In the genomic region with DNA sequence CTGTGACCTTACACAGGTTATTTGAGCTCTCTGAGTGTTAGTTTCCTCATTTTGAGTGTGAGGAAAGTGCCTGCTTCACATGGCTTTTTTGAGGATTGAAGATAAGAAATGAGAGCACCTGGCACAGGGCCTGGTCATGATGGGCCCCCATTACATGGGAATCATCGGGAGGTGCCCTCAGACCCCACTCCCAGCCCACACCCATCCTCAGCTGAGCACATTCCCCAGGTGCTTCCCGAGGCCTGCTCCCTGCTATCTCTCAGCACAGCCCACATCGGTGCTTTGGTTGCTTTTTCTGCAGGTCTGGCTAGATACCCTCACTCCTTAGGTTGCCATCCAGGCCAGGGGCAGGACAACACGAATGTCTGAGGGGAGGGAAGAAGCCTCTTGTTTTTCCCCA, we compare ENCODE assay signal across 34 cellular contexts.
"Had no signal": no experiment of that assay in that cellular context is flagged by ENCODE, and none has a peak within 500 bp of the region (broad histone marks: within the 10 kb centered on the region; RNA-seq: fewer than 3 reads in every experiment).

No MANE protein-coding gene starts in this region.

- H3K36me3 ChIP-seq: ascending aorta, breast epithelium, cardiac muscle cell, colonic mucosa, esophagus muscularis mucosa, gastrocnemius medialis had no signal

- H3K9me3 Mint-ChIP-seq: activated CD4-positive, alpha-beta memory T cell treated with anti-CD3 and anti-CD28 coated beads for 36 hours; activated CD4-positive, alpha-beta T cell treated with anti-CD3 and anti-CD28 coated beads, Interleukin-2, amount 10 ng/mL, durations not matched to agents 24 days and 14 days; activated naive CD4-positive, alpha-beta T cell treated with anti-CD3 and anti-CD28 coated beads for 36 hours; activated naive CD4-positive, alpha-beta T cell treated with anti-CD3 and anti-CD28 coated beads, Interleukin-2, amount 50 U/mL, for 24 hours; activated naive CD8-positive, alpha-beta T cell treated with anti-CD3 and anti-CD28 coated beads for 36 hours; activated T-helper 1 cell treated with anti-CD3 and anti-CD28 coated beads, Interleukin-12 subunit alpha, Interleukin-12 subunit beta, Interleukin-2, Interleukin-4 antibody, amounts not matched to agents 30 ng/mL and 10 ng/mL and 1 ng/mL, durations not matched to agents 14 hours and 24 hours and 36 hours; activated T-helper 2 cell treated with anti-CD3 and anti-CD28 coated beads, Interferon-gamma antibody, Interleukin-2, Interleukin-4, amounts not matched to agents 10 μg/mL and 5 μg/mL and 100 μg/mL, durations not matched to agents 14 hours and 24 hours and 36 hours; brain; endodermal cell; T-helper 2 cell treated with Interferon-gamma antibody and Interleukin-4, amounts not matched to agents 5 μg/mL and 100 μg/mL, for 36 hours had no signal

- H3K4me1 ChIP-seq: ascending aorta, breast epithelium, colonic mucosa, esophagus muscularis mucosa, foreskin keratinocyte, gastrocnemius medialis had no signal

- H3K27me3 Mint-ChIP-seq: activated CD4-positive, alpha-beta memory T cell treated with anti-CD3 and anti-CD28 coated beads for 36 hours; activated CD4-positive, alpha-beta T cell treated with anti-CD3 and anti-CD28 coated beads for 36 hours; activated CD4-positive, alpha-beta T cell treated with anti-CD3 and anti-CD28 coated beads, Interleukin-2, amount 10 ng/mL, durations not matched to agents 24 days and 14 days; activated CD8-positive, alpha-beta memory T cell treated with anti-CD3 and anti-CD28 coated beads, Interleukin-2, amount 10 ng/mL, durations not matched to agents 7 days and 5 days; activated naive CD4-positive, alpha-beta T cell treated with anti-CD3 and anti-CD28 coated beads, Interleukin-2, amount 50 U/mL, for 24 hours; activated naive CD8-positive, alpha-beta T cell treated with anti-CD3 and anti-CD28 coated beads for 36 hours; T-helper 17 cell had no signal

- H3K4me1 Mint-ChIP-seq: activated CD4-positive, alpha-beta T cell treated with anti-CD3 and anti-CD28 coated beads for 36 hours; activated naive CD4-positive, alpha-beta T cell treated with anti-CD3 and anti-CD28 coated beads, Interleukin-2, amount 50 U/mL, for 24 hours; activated naive CD8-positive, alpha-beta T cell treated with anti-CD3 and anti-CD28 coated beads for 36 hours; brain; T-helper 17 cell had no signal

- H3K4me3 ChIP-seq: ascending aorta, breast epithelium, cardiac muscle cell, colonic mucosa, esophagus muscularis mucosa, gastrocnemius medialis had no signal

- DNase-seq: activated CD4-positive, alpha-beta memory T cell treated with anti-CD3 and anti-CD28 coated beads for 36 hours; activated CD4-positive, alpha-beta T cell treated with anti-CD3 and anti-CD28 coated beads for 36 hours; activated CD4-positive, alpha-beta T cell treated with anti-CD3 and anti-CD28 coated beads, Interleukin-2, amount 10 ng/mL, durations not matched to agents 24 days and 14 days; activated CD4-positive, CD25-positive, alpha-beta regulatory T cell; activated CD4-positive, CD25-positive, alpha-beta regulatory T cell treated with anti-CD3 and anti-CD28 coated beads, Interleukin-2, amount 50 U/mL, for 72 hours; activated CD8-positive, alpha-beta memory T cell treated with anti-CD3 and anti-CD28 coated beads, Interleukin-2, amount 10 ng/mL, durations not matched to agents 7 days and 5 days; activated CD8-positive, alpha-beta memory T cell treated with anti-CD3 and anti-CD28 coated beads, Interleukin-2, amount 50 U/mL, for 4 hours; activated CD8-positive, alpha-beta T cell treated with anti-CD3 and anti-CD28 coated beads, Interleukin-2, amount 10 ng/mL, durations not matched to agents 7 days and 5 days; activated effector memory CD4-positive, alpha-beta T cell treated with anti-CD3 and anti-CD28 coated beads, Interleukin-2, amount 50 U/mL, for 16 hours; activated naive CD4-positive, alpha-beta T cell treated with anti-CD3 and anti-CD28 coated beads for 36 hours; activated naive CD8-positive, alpha-beta T cell treated with anti-CD3 and anti-CD28 coated beads for 36 hours; activated T-cell treated with anti-CD3 and anti-CD28 coated beads, Interleukin-2, amount 50 U/mL, for 1 hour; activated T-cell treated with anti-CD3 and anti-CD28 coated beads, Interleukin-2, amount 50 U/mL, for 48 hours; central memory CD4-positive, alpha-beta T cell; cerebellar nuclear complex; colonic mucosa; effector memory CD4-positive, alpha-beta T cell; erythroblast; foreskin keratinocyte; gastrocnemius medialis; glutamatergic neuron; T-helper 1 cell; T-helper 17 cell; T1000 had no signal

- H3K9me3 ChIP-seq: ascending aorta, breast epithelium, colonic mucosa, esophagus muscularis mucosa, gastrocnemius medialis had no signal

- ATAC-seq: activated CD4-positive, alpha-beta T cell treated with anti-CD3 and anti-CD28 coated beads for 36 hours; activated CD8-positive, alpha-beta memory T cell treated with anti-CD3 and anti-CD28 coated beads, Interleukin-2, amount 10 ng/mL, durations not matched to agents 7 days and 5 days; activated CD8-positive, alpha-beta T cell treated with anti-CD3 and anti-CD28 coated beads, Interleukin-2, amount 10 ng/mL, durations not matched to agents 7 days and 5 days; foreskin keratinocyte; gastrocnemius medialis; T-helper 17 cell had no signal

- H3K27me3 ChIP-seq: ascending aorta, breast epithelium, cardiac muscle cell, colonic mucosa, esophagus muscularis mucosa, foreskin keratinocyte, gastrocnemius medialis had no signal

- H3K27ac ChIP-seq: ascending aorta, breast epithelium, cardiac muscle cell, colonic mucosa, esophagus muscularis mucosa, foreskin keratinocyte, gastrocnemius medialis had no signal

- H3K27ac Mint-ChIP-seq: activated CD4-positive, alpha-beta memory T cell treated with anti-CD3 and anti-CD28 coated beads for 36 hours; activated CD4-positive, alpha-beta T cell treated with anti-CD3 and anti-CD28 coated beads for 36 hours; activated CD4-positive, alpha-beta T cell treated with anti-CD3 and anti-CD28 coated beads, Interleukin-2, amount 10 ng/mL, durations not matched to agents 24 days and 14 days; activated CD8-positive, alpha-beta memory T cell treated with anti-CD3 and anti-CD28 coated beads, Interleukin-2, amount 10 ng/mL, durations not matched to agents 7 days and 5 days; activated CD8-positive, alpha-beta T cell treated with anti-CD3 and anti-CD28 coated beads, Interleukin-2, amount 10 ng/mL, durations not matched to agents 7 days and 5 days; activated naive CD4-positive, alpha-beta T cell treated with anti-CD3 and anti-CD28 coated beads for 36 hours; activated naive CD4-positive, alpha-beta T cell treated with anti-CD3 and anti-CD28 coated beads, Interleukin-2, amount 50 U/mL, for 24 hours; activated naive CD8-positive, alpha-beta T cell treated with anti-CD3 and anti-CD28 coated beads for 36 hours; activated T-helper 1 cell treated with anti-CD3 and anti-CD28 coated beads, Interleukin-12 subunit alpha, Interleukin-12 subunit beta, Interleukin-2, Interleukin-4 antibody, amounts not matched to agents 30 ng/mL and 10 ng/mL and 1 ng/mL, durations not matched to agents 14 hours and 24 hours and 36 hours; activated T-helper 2 cell treated with anti-CD3 and anti-CD28 coated beads, Interferon-gamma antibody, Interleukin-2, Interleukin-4, amounts not matched to agents 10 μg/mL and 5 μg/mL and 100 μg/mL, durations not matched to agents 14 hours and 24 hours and 36 hours; brain; endodermal cell; T-helper 17 cell; T-helper 2 cell treated with Interferon-gamma antibody and Interleukin-4, amounts not matched to agents 5 μg/mL and 100 μg/mL, for 36 hours had no signal

- H3K36me3 Mint-ChIP-seq: activated CD4-positive, alpha-beta memory T cell treated with anti-CD3 and anti-CD28 coated beads for 36 hours; activated CD8-positive, alpha-beta memory T cell treated with anti-CD3 and anti-CD28 coated beads, Interleukin-2, amount 10 ng/mL, durations not matched to agents 7 days and 5 days; activated naive CD4-positive, alpha-beta T cell treated with anti-CD3 and anti-CD28 coated beads, Interleukin-2, amount 50 U/mL, for 24 hours; activated naive CD8-positive, alpha-beta T cell treated with anti-CD3 and anti-CD28 coated beads for 36 hours; brain had no signal

- H3K4me3 Mint-ChIP-seq: activated CD4-positive, alpha-beta memory T cell treated with anti-CD3 and anti-CD28 coated beads for 36 hours; activated CD4-positive, alpha-beta T cell treated with anti-CD3 and anti-CD28 coated beads for 36 hours; activated CD4-positive, alpha-beta T cell treated with anti-CD3 and anti-CD28 coated beads, Interleukin-2, amount 10 ng/mL, durations not matched to agents 24 days and 14 days; activated CD8-positive, alpha-beta memory T cell treated with anti-CD3 and anti-CD28 coated beads, Interleukin-2, amount 10 ng/mL, durations not matched to agents 7 days and 5 days; activated CD8-positive, alpha-beta T cell treated with anti-CD3 and anti-CD28 coated beads, Interleukin-2, amount 10 ng/mL, durations not matched to agents 7 days and 5 days; activated naive CD4-positive, alpha-beta T cell treated with anti-CD3 and anti-CD28 coated beads for 36 hours; activated naive CD4-positive, alpha-beta T cell treated with anti-CD3 and anti-CD28 coated beads, Interleukin-2, amount 50 U/mL, for 24 hours; activated naive CD8-positive, alpha-beta T cell treated with anti-CD3 and anti-CD28 coated beads for 36 hours; activated T-helper 1 cell treated with anti-CD3 and anti-CD28 coated beads, Interleukin-12 subunit alpha, Interleukin-12 subunit beta, Interleukin-2, Interleukin-4 antibody, amounts not matched to agents 30 ng/mL and 10 ng/mL and 1 ng/mL, durations not matched to agents 14 hours and 24 hours and 36 hours; brain; endodermal cell; T-helper 17 cell; T-helper 2 cell treated with Interferon-gamma antibody and Interleukin-4, amounts not matched to agents 5 μg/mL and 100 μg/mL, for 36 hours had no signal
